In the genomic region with DNA sequence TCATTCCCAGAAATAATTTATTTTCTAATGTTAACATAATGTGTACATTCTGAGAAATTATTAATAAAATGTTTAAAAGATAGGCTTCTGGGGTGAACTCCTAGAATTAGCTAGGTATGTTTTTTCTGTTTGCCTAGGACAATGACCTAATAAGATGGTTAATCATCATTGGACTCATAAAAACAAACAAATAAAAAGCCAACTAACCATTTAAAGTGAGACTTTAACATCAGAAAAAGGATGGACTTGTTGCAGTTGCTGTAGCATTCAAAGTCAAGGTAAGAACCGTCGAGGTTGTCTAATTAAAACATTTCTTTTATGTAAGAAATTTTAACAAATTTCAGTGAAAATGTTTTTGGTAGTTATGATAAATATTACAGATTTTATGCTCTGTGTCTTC, we compare ENCODE assay signal across 38 cellular contexts. TPM values are rescaled to one million over a fixed set of nuclear protein-coding genes. Genes with fewer than 3 reads are reported as not detected.
"Had no signal": no experiment of that assay in that cellular context is flagged by ENCODE, and none has a peak within 500 bp of the region (broad histone marks: within the 10 kb centered on the region; RNA-seq: fewer than 3 reads in every experiment).

A gene with protein sequence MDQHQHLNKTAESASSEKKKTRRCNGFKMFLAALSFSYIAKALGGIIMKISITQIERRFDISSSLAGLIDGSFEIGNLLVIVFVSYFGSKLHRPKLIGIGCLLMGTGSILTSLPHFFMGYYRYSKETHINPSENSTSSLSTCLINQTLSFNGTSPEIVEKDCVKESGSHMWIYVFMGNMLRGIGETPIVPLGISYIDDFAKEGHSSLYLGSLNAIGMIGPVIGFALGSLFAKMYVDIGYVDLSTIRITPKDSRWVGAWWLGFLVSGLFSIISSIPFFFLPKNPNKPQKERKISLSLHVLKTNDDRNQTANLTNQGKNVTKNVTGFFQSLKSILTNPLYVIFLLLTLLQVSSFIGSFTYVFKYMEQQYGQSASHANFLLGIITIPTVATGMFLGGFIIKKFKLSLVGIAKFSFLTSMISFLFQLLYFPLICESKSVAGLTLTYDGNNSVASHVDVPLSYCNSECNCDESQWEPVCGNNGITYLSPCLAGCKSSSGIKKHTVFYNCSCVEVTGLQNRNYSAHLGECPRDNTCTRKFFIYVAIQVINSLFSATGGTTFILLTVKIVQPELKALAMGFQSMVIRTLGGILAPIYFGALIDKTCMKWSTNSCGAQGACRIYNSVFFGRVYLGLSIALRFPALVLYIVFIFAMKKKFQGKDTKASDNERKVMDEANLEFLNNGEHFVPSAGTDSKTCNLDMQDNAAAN (plus strand): TSS at position 219 of the 400 bp plus-strand sequence. CDS start 5,034 bp downstream, outside the sequence.

- H3K27ac ChIP-seq: ascending aorta, breast epithelium, cardiac muscle cell, colonic mucosa, epithelial cell of prostate, esophagus squamous epithelium, gastroesophageal sphincter, heart right ventricle had no signal

- DNase-seq: activated CD4-positive, alpha-beta memory T cell treated with anti-CD3 and anti-CD28 coated beads for 36 hours; activated CD4-positive, alpha-beta T cell treated with anti-CD3 and anti-CD28 coated beads for 36 hours; activated CD4-positive, alpha-beta T cell treated with anti-CD3 and anti-CD28 coated beads, Interleukin-2, amount 10 ng/mL, durations not matched to agents 24 days and 14 days; activated CD4-positive, CD25-positive, alpha-beta regulatory T cell; activated CD4-positive, CD25-positive, alpha-beta regulatory T cell treated with anti-CD3 and anti-CD28 coated beads, Interleukin-2, amount 50 U/mL, for 72 hours; activated CD8-positive, alpha-beta memory T cell treated with anti-CD3 and anti-CD28 coated beads, Interleukin-2, amount 10 ng/mL, durations not matched to agents 7 days and 5 days; activated CD8-positive, alpha-beta memory T cell treated with anti-CD3 and anti-CD28 coated beads, Interleukin-2, amount 50 U/mL, for 4 hours; activated CD8-positive, alpha-beta T cell treated with anti-CD3 and anti-CD28 coated beads, Interleukin-2, amount 10 ng/mL, durations not matched to agents 7 days and 5 days; activated gamma-delta T cell; activated naive CD4-positive, alpha-beta T cell; activated naive CD4-positive, alpha-beta T cell treated with anti-CD3 and anti-CD28 coated beads, Interleukin-2, amount 10 ng/mL, durations not matched to agents 7 days and 5 days; activated naive CD8-positive, alpha-beta T cell treated with anti-CD3 and anti-CD28 coated beads, Interleukin-2, amount 10 ng/mL, durations not matched to agents 7 days and 5 days; activated T-cell treated with anti-CD3 and anti-CD28 coated beads, Interleukin-2, amount 50 U/mL, for 1 hour; activated T-cell treated with anti-CD3 and anti-CD28 coated beads, Interleukin-2, amount 50 U/mL, for 48 hours; central memory CD4-positive, alpha-beta T cell; cerebellar nuclear complex; colonic mucosa; effector CD8-positive, alpha-beta T cell; esophagus squamous epithelium; foreskin melanocyte; heart right ventricle; T-helper 2 cell had no signal

- H3K4me1 Mint-ChIP-seq: activated CD4-positive, alpha-beta T cell treated with anti-CD3 and anti-CD28 coated beads for 36 hours; activated CD4-positive, alpha-beta T cell treated with anti-CD3 and anti-CD28 coated beads, Interleukin-2, amount 10 ng/mL, durations not matched to agents 24 days and 14 days; activated CD8-positive, alpha-beta memory T cell treated with anti-CD3 and anti-CD28 coated beads, Interleukin-2, amount 10 ng/mL, durations not matched to agents 7 days and 5 days; activated naive CD4-positive, alpha-beta T cell treated with anti-CD3 and anti-CD28 coated beads, Interleukin-2, amount 10 ng/mL, durations not matched to agents 7 days and 5 days; activated naive CD8-positive, alpha-beta T cell treated with anti-CD3 and anti-CD28 coated beads, Interleukin-2, amount 10 ng/mL, durations not matched to agents 7 days and 5 days; brain had no signal

- H3K36me3 Mint-ChIP-seq: activated CD4-positive, alpha-beta memory T cell treated with anti-CD3 and anti-CD28 coated beads for 36 hours; activated CD8-positive, alpha-beta memory T cell treated with anti-CD3 and anti-CD28 coated beads, Interleukin-2, amount 10 ng/mL, durations not matched to agents 7 days and 5 days; activated naive CD4-positive, alpha-beta T cell treated with anti-CD3 and anti-CD28 coated beads, Interleukin-2, amount 10 ng/mL, durations not matched to agents 7 days and 5 days; activated naive CD4-positive, alpha-beta T cell treated with anti-CD3 and anti-CD28 coated beads, Interleukin-2, amount 50 U/mL, for 72 hours; activated naive CD8-positive, alpha-beta T cell treated with anti-CD3 and anti-CD28 coated beads, Interleukin-2, amount 10 ng/mL, durations not matched to agents 7 days and 5 days; brain had no signal

- H3K4me3 Mint-ChIP-seq: activated CD4-positive, alpha-beta memory T cell treated with anti-CD3 and anti-CD28 coated beads for 36 hours; activated CD4-positive, alpha-beta T cell treated with anti-CD3 and anti-CD28 coated beads for 36 hours; activated CD4-positive, alpha-beta T cell treated with anti-CD3 and anti-CD28 coated beads, Interleukin-2, amount 10 ng/mL, durations not matched to agents 24 days and 14 days; activated CD8-positive, alpha-beta memory T cell treated with anti-CD3 and anti-CD28 coated beads, Interleukin-2, amount 10 ng/mL, durations not matched to agents 7 days and 5 days; activated CD8-positive, alpha-beta T cell treated with anti-CD3 and anti-CD28 coated beads, Interleukin-2, amount 10 ng/mL, durations not matched to agents 7 days and 5 days; activated naive CD4-positive, alpha-beta T cell treated with anti-CD3 and anti-CD28 coated beads, Interleukin-2, amount 10 ng/mL, durations not matched to agents 7 days and 5 days; activated naive CD8-positive, alpha-beta T cell treated with anti-CD3 and anti-CD28 coated beads, Interleukin-2, amount 10 ng/mL, durations not matched to agents 7 days and 5 days; activated T-helper 1 cell treated with anti-CD3 and anti-CD28 coated beads, Interleukin-12 subunit alpha, Interleukin-12 subunit beta, Interleukin-2, Interleukin-4 antibody, amounts not matched to agents 30 ng/mL and 10 ng/mL and 1 ng/mL, durations not matched to agents 14 hours and 24 hours and 36 hours; brain had no signal

- H3K27ac Mint-ChIP-seq: activated CD4-positive, alpha-beta memory T cell treated with anti-CD3 and anti-CD28 coated beads for 36 hours; activated CD4-positive, alpha-beta T cell treated with anti-CD3 and anti-CD28 coated beads for 36 hours; activated CD4-positive, alpha-beta T cell treated with anti-CD3 and anti-CD28 coated beads, Interleukin-2, amount 10 ng/mL, durations not matched to agents 24 days and 14 days; activated CD8-positive, alpha-beta memory T cell treated with anti-CD3 and anti-CD28 coated beads, Interleukin-2, amount 10 ng/mL, durations not matched to agents 7 days and 5 days; activated CD8-positive, alpha-beta T cell treated with anti-CD3 and anti-CD28 coated beads, Interleukin-2, amount 10 ng/mL, durations not matched to agents 7 days and 5 days; activated naive CD4-positive, alpha-beta T cell treated with anti-CD3 and anti-CD28 coated beads, Interleukin-2, amount 10 ng/mL, durations not matched to agents 7 days and 5 days; activated naive CD4-positive, alpha-beta T cell treated with anti-CD3 and anti-CD28 coated beads, Interleukin-2, amount 50 U/mL, for 72 hours; activated naive CD8-positive, alpha-beta T cell treated with anti-CD3 and anti-CD28 coated beads, Interleukin-2, amount 10 ng/mL, durations not matched to agents 7 days and 5 days; activated T-helper 1 cell treated with anti-CD3 and anti-CD28 coated beads, Interleukin-12 subunit alpha, Interleukin-12 subunit beta, Interleukin-2, Interleukin-4 antibody, amounts not matched to agents 30 ng/mL and 10 ng/mL and 1 ng/mL, durations not matched to agents 14 hours and 24 hours and 36 hours; activated T-helper 2 cell treated with anti-CD3 and anti-CD28 coated beads, Interferon-gamma antibody, Interleukin-2, Interleukin-4, amounts not matched to agents 10 μg/mL and 5 μg/mL and 100 μg/mL, durations not matched to agents 14 hours and 24 hours and 36 hours; brain had no signal

- FAIRE-seq: endometrium, endothelial cell of umbilical vein had no signal

- H3K9me3 ChIP-seq: ascending aorta, breast epithelium, colonic mucosa, gastroesophageal sphincter, heart right ventricle had no signal

- H3K36me3 ChIP-seq: ascending aorta, breast epithelium, cardiac muscle cell, colonic mucosa, esophagus squamous epithelium, gastroesophageal sphincter, heart right ventricle had no signal

- ATAC-seq: activated CD4-positive, alpha-beta T cell treated with anti-CD3 and anti-CD28 coated beads for 36 hours; activated CD8-positive, alpha-beta memory T cell treated with anti-CD3 and anti-CD28 coated beads, Interleukin-2, amount 10 ng/mL, durations not matched to agents 7 days and 5 days; activated CD8-positive, alpha-beta T cell treated with anti-CD3 and anti-CD28 coated beads, Interleukin-2, amount 10 ng/mL, durations not matched to agents 7 days and 5 days; activated naive CD4-positive, alpha-beta T cell treated with anti-CD3 and anti-CD28 coated beads, Interleukin-2, amount 50 U/mL, for 72 hours; gastroesophageal sphincter; heart right ventricle had no signal

- H3K4me1 ChIP-seq: ascending aorta, breast epithelium, colonic mucosa, esophagus squamous epithelium, gastroesophageal sphincter, heart right ventricle had no signal

- H3K9me3 Mint-ChIP-seq: activated naive CD4-positive, alpha-beta T cell treated with anti-CD3 and anti-CD28 coated beads, Interleukin-2, amount 50 U/mL, for 72 hours; activated naive CD8-positive, alpha-beta T cell treated with anti-CD3 and anti-CD28 coated beads, Interleukin-2, amount 10 ng/mL, durations not matched to agents 7 days and 5 days; activated T-helper 1 cell treated with anti-CD3 and anti-CD28 coated beads, Interleukin-12 subunit alpha, Interleukin-12 subunit beta, Interleukin-2, Interleukin-4 antibody, amounts not matched to agents 30 ng/mL and 10 ng/mL and 1 ng/mL, durations not matched to agents 14 hours and 24 hours and 36 hours; activated T-helper 2 cell treated with anti-CD3 and anti-CD28 coated beads, Interferon-gamma antibody, Interleukin-2, Interleukin-4, amounts not matched to agents 10 μg/mL and 5 μg/mL and 100 μg/mL, durations not matched to agents 14 hours and 24 hours and 36 hours had no signal

- H3K27me3 Mint-ChIP-seq: activated CD4-positive, alpha-beta memory T cell treated with anti-CD3 and anti-CD28 coated beads for 36 hours; activated CD4-positive, alpha-beta T cell treated with anti-CD3 and anti-CD28 coated beads for 36 hours; activated CD4-positive, alpha-beta T cell treated with anti-CD3 and anti-CD28 coated beads, Interleukin-2, amount 10 ng/mL, durations not matched to agents 24 days and 14 days; activated CD8-positive, alpha-beta memory T cell treated with anti-CD3 and anti-CD28 coated beads, Interleukin-2, amount 10 ng/mL, durations not matched to agents 7 days and 5 days; activated naive CD4-positive, alpha-beta T cell treated with anti-CD3 and anti-CD28 coated beads, Interleukin-2, amount 10 ng/mL, durations not matched to agents 7 days and 5 days; activated naive CD8-positive, alpha-beta T cell treated with anti-CD3 and anti-CD28 coated beads, Interleukin-2, amount 10 ng/mL, durations not matched to agents 7 days and 5 days; brain had no signal

- H3K27me3 ChIP-seq: ascending aorta, breast epithelium, cardiac muscle cell, colonic mucosa, esophagus squamous epithelium, gastroesophageal sphincter, heart right ventricle had no signal

- H3K4me3 ChIP-seq: ascending aorta, breast epithelium, cardiac muscle cell, colonic mucosa, esophagus squamous epithelium, gastroesophageal sphincter, heart right ventricle had no signal

RNA-seq across cellular contexts. Expression of the gene that starts here (rescaled TPM):
- total RNA-seq: activated CD4-positive, alpha-beta memory T cell treated with anti-CD3 and anti-CD28 coated beads for 36 hours; activated CD4-positive, alpha-beta T cell treated with anti-CD3 and anti-CD28 coated beads for 36 hours; activated CD4-positive, alpha-beta T cell treated with anti-CD3 and anti-CD28 coated beads, Interleukin-2, amount 10 ng/mL, durations not matched to agents 24 days and 14 days; activated CD8-positive, alpha-beta memory T cell treated with anti-CD3 and anti-CD28 coated beads for 36 hours; activated CD8-positive, alpha-beta memory T cell treated with anti-CD3 and anti-CD28 coated beads, Interleukin-2, amount 10 ng/mL, durations not matched to agents 7 days and 5 days; activated CD8-positive, alpha-beta T cell treated with anti-CD3 and anti-CD28 coated beads, Interleukin-2, amount 10 ng/mL, durations not matched to agents 7 days and 5 days; activated naive CD4-positive, alpha-beta T cell treated with anti-CD3 and anti-CD28 coated beads, Interleukin-2, amount 50 U/mL, for 72 hours; activated naive CD8-positive, alpha-beta T cell treated with anti-CD3 and anti-CD28 coated beads, Interleukin-2, amount 10 ng/mL, durations not matched to agents 7 days and 5 days; activated T-helper 1 cell treated with anti-CD3 and anti-CD28 coated beads, Interleukin-12 subunit alpha, Interleukin-12 subunit beta, Interleukin-2, Interleukin-4 antibody, amounts not matched to agents 30 ng/mL and 10 ng/mL and 1 ng/mL, durations not matched to agents 14 hours and 24 hours and 36 hours; activated T-helper 2 cell treated with anti-CD3 and anti-CD28 coated beads, Interferon-gamma antibody, Interleukin-2, Interleukin-4, amounts not matched to agents 10 μg/mL and 5 μg/mL and 100 μg/mL, durations not matched to agents 14 hours and 24 hours and 36 hours; ascending aorta; breast epithelium; cardiac muscle cell; dermis microvascular lymphatic vessel endothelial cell; endothelial cell of umbilical vein; fibroblast of lung; fibroblast of villous mesenchyme; glomerular endothelial cell had no signal
- polyA plus RNA-seq: cardiac muscle cell, endothelial cell of umbilical vein, fibroblast of lung, heart right ventricle had no signal
